In genomic region chr7:47523401-47523800, GRCh38 we compare ENCODE assay signal across 14 cellular contexts. TPM values are rescaled to one million over a fixed set of nuclear protein-coding genes. Genes with fewer than 3 reads are reported as not detected.
A peak's percentile ranks its signal among the peaks of the same experiment; 100 is the strongest.
DNase-seq lines count a peak whose midpoint lies in the region; ATAC-seq and TF ChIP-seq lines count a peak whose summit lies in the region.
"Had no signal": no experiment of that assay in that cellular context is flagged by ENCODE, and none has a peak within 500 bp of the region (broad histone marks: within the 10 kb centered on the region; RNA-seq: fewer than 3 reads in every experiment).

No MANE protein-coding gene starts in this region.

- no peak overlapping the region for H2BK12ac ChIP-seq in mesenchymal stem cell (ENCODE audit: low read length in 2 of 2)

- no peak for ATAC-seq in RWPE2 (ENCODE audit: low read depth)
- no peak for ATAC-seq in GM21526 (IDR thresholded peaks at IDR 0.05; ENCODE audit: low FRiP score, unreplicated experiment)
- ATAC-seq: A549 had no signal

- no peak overlapping the region for H3K9ac ChIP-seq in mesenchymal stem cell (ENCODE audit: low read length)

- 97% methylated on average over 5 of the region's 5 CpGs for WGBS in mesenchymal stem cell
- 98% methylated on average over 5 of the region's 5 CpGs for WGBS in hepatocyte (ENCODE audit: low lambda C conversion rate, missing lambda C conversion rate)

- no peak overlapping the region for H2BK5ac ChIP-seq in mesenchymal stem cell (ENCODE audit: low read depth, low read length, poor library complexity, severe bottlenecking)

- H3K27ac ChIP-seq in RWPE2 (ENCODE audit: poor library complexity, severe bottlenecking) (no peak overlapping the region), mesenchymal stem cell (ENCODE audit: low read length, poor library complexity, severe bottlenecking) (no peak overlapping the region), hepatocyte (no peak overlapping the region), caudate nucleus (ENCODE audit: low read depth, low read length) (no peak overlapping the region)
- H3K27ac ChIP-seq: C4-2B had no signal

- H3K79me1 ChIP-seq in mesenchymal stem cell (replicated peaks; ENCODE audit: low read length, poor library complexity, severe bottlenecking) = peaks cover 58% of the 10 kb centered on the region

- H3K23ac ChIP-seq in mesenchymal stem cell (ENCODE audit: low read length in 2 of 2) = no peak overlapping the region

- no peaks in the 10 kb centered on the region for H3K9me2 ChIP-seq in hepatocyte (replicated peaks; ENCODE audit: insufficient read depth)

- no peak overlapping the region for H4K8ac ChIP-seq in mesenchymal stem cell (ENCODE audit: low read length)

- H2AFZ ChIP-seq in mesenchymal stem cell (ENCODE audit: low read depth, low read length) (no peak overlapping the region), hepatocyte (no peak overlapping the region)

- H3K36me3 ChIP-seq in RWPE2 (ENCODE audit: low read depth) (peaks cover 19% of the 10 kb centered on the region), mesenchymal stem cell (ENCODE audit: control insufficient read depth in 1 of 2, insufficient read depth in 2 of 2, low read depth in 1 of 2, low read length in 2 of 2) (peaks cover 0 to 72% of the 10 kb centered on the region in 2 experiments), hepatocyte (replicated peaks; ENCODE audit: insufficient read depth, low read depth) (no peaks in the 10 kb centered on the region)
- H3K36me3 ChIP-seq: BE2C had no signal

- H3K4me2 ChIP-seq in mesenchymal stem cell (ENCODE audit: low read length, poor library complexity, severe bottlenecking) (no peak overlapping the region), hepatocyte (no peak overlapping the region)
- H3K4me2 ChIP-seq: A549 had no signal

- DNase-seq in RWPE2 (ENCODE audit: low spot score) = peak; percentile 45
- no peak for DNase-seq in mesenchymal stem cell
- DNase-seq in posterior vena cava (ENCODE audit: low spot score) = peak; percentile 37
- no peak for DNase-seq in hepatocyte (ENCODE audit: low spot score)
- DNase-seq in caudate nucleus (lab: John Stamatoyannopoulos, UW) = no peak
- DNase-seq: BE2C; CD4-positive, alpha-beta memory T cell; DMS153; DMS79 treated with DMSO at 0.1 percent for 48 hours; EL had no signal

- H3K4me1 ChIP-seq in RWPE2 (ENCODE audit: insufficient read depth, poor library complexity, severe bottlenecking) (no peaks in the 10 kb centered on the region), mesenchymal stem cell (ENCODE audit: control insufficient read depth, insufficient read depth, low read depth, low read length) (peaks cover 12% of the 10 kb centered on the region), hepatocyte (ENCODE audit: insufficient read depth) (peaks cover 27% of the 10 kb centered on the region)
- H3K4me1 ChIP-seq: BE2C, HAP-1 had no signal

- peaks cover 3% of the 10 kb centered on the region for H4K20me1 ChIP-seq in hepatocyte (ENCODE audit: insufficient read depth, poor library complexity, severe bottlenecking)

- H3K4me3 ChIP-seq in RWPE2 (ENCODE audit: severe bottlenecking) = no peak overlapping the region
- H3K4me3 ChIP-seq in mesenchymal stem cell (ENCODE audit: insufficient read depth in 1 of 2, low read depth in 1 of 2, low read length in 2 of 2) = no peak overlapping the region
- H3K4me3 ChIP-seq in hepatocyte = no peak overlapping the region
- H3K4me3 ChIP-seq: A549, HAP-1 had no signal

- peak overlapping the region; percentile 14 to 81 for H3K18ac ChIP-seq in mesenchymal stem cell (ENCODE audit: low read depth in 1 of 2, low read length in 2 of 2)

- TF ChIP-seq CTCF in RWPE2 (IDR thresholded peaks at IDR 0.05; ENCODE audit: poor library complexity, severe bottlenecking) (no peak), hepatocyte (IDR thresholded peaks at IDR 0.05; ENCODE audit: poor library complexity) (no peak)

- H4K91ac ChIP-seq in mesenchymal stem cell (ENCODE audit: low read length) = no peak overlapping the region

- peaks cover 79% of the 10 kb centered on the region for H3K79me2 ChIP-seq in hepatocyte

- H2BK120ac ChIP-seq in mesenchymal stem cell (ENCODE audit: low read depth, low read length) = no peak overlapping the region

- no peak overlapping the region for H2AK5ac ChIP-seq in mesenchymal stem cell (ENCODE audit: low read length, severe bottlenecking)

- no peaks in the 10 kb centered on the region for H3K9me3 ChIP-seq in RWPE2 (ENCODE audit: severe bottlenecking)
- no peaks in the 10 kb centered on the region for H3K9me3 ChIP-seq in mesenchymal stem cell (ENCODE audit: control insufficient read depth, low read length)
- H3K9me3 ChIP-seq in hepatocyte (ENCODE audit: low read depth) = no peaks in the 10 kb centered on the region
- H3K9me3 ChIP-seq: A549, BE2C, HAP-1 had no signal

- H3K27me3 ChIP-seq in RWPE2 (ENCODE audit: insufficient read depth, poor library complexity, severe bottlenecking) (no peaks in the 10 kb centered on the region), mesenchymal stem cell (ENCODE audit: control insufficient read depth in 1 of 2, insufficient read depth in 1 of 2, low read length in 2 of 2) (peaks cover 0 to 20% of the 10 kb centered on the region in 2 experiments), hepatocyte (no peaks in the 10 kb centered on the region)
- H3K27me3 ChIP-seq: BE2C had no signal

- H3K4ac ChIP-seq in mesenchymal stem cell (ENCODE audit: low read depth in 1 of 2, low read length in 2 of 2) = no peak overlapping the region

- intact Hi-C loops in posterior vena cava (cut with DNase I) = no loop called here

- H3K14ac ChIP-seq in mesenchymal stem cell (ENCODE audit: low read length in 2 of 2) = no peak overlapping the region

- H2BK15ac ChIP-seq in mesenchymal stem cell (ENCODE audit: low read depth, poor library complexity, severe bottlenecking) = no peak overlapping the region

RNA-seq across cellular contexts. Expression of gene TNS3, which starts 58.5 kb away (rescaled TPM):
- polyA plus RNA-seq in mesenchymal stem cell (2013, experiment 1 of 2) = 142 TPM
- 136 TPM for polyA plus RNA-seq in mesenchymal stem cell (2013, experiment 2 of 2)
- 10 to 100 TPM; 64.8 to 69.3 TPM for total RNA-seq in posterior vena cava
- 64.5 and 73.3 TPM in 2 replicates for total RNA-seq in hepatocyte
- polyA plus RNA-seq in hepatocyte = 30.0 and 30.7 TPM in 2 replicates

Comparison
In these comparisons a context has a peak if more than half of its experiments do, and no peak if none do; other contexts are left out.
1. DNase-seq: peak in RWPE2 (single experiment) and posterior vena cava (single experiment); none in mesenchymal stem cell (single experiment), hepatocyte (single experiment) and caudate nucleus (0 of 61).